29 cellular contexts compared by ENCODE assay signal in the genomic region with DNA sequence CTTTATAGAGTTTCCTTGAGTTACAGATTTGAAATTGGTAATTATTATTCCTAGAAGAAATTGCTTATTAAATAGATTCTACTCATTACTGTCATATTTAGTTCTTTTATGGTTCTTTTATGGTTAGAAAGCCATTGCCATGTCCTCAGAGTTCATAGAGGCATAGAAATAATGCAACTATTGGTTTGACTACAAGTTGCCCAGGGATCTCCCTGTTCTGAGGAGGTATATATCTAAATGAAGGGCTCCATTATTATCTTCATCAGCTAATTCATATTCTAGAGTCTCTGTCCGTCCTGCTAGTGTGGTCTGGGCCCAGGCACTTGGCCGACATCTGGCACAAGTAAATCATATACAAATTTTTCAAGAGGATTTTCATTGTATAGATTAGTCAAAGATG.
"Had no signal": no experiment of that assay in that cellular context is flagged by ENCODE, and none has a peak within 500 bp of the region (broad histone marks: within the 10 kb centered on the region; RNA-seq: fewer than 3 reads in every experiment).

No MANE protein-coding gene starts in this region.

- H3K36me3 ChIP-seq: stomach, suprapubic skin, thoracic aorta, thyroid gland, tibial artery, tibial nerve, transverse colon, upper lobe of left lung, upper lobe of right lung, uterus, vagina had no signal

- H3K4me3 Mint-ChIP-seq: stimulated activated effector memory CD8-positive, alpha-beta T cell treated with anti-CD3 and anti-CD28 coated beads, Interleukin-12 subunit alpha, Interleukin-12 subunit beta, amount 100 ng/mL, for 72 hours; stimulated activated memory B cell treated with anti-CD40 and anti-IgM and Interleukin-4, amounts not matched to agents 10 μg/mL and 1 μg/mL and 100 μg/mL, for 72 hours; stimulated activated naive B cell treated with anti-CD40 and anti-IgM and Interleukin-4, amounts not matched to agents 10 μg/mL and 1 μg/mL and 100 μg/mL, for 72 hours; stimulated activated naive CD8-positive, alpha-beta T cell treated with anti-CD3 and anti-CD28 coated beads, Interleukin-15, amount 100 ng/mL, for 72 hours; stimulated activated naive CD8-positive, alpha-beta T cell treated with anti-CD3 and anti-CD28 coated beads, Interleukin-15, Interleukin-2, amounts not matched to agents 100 ng/mL and 50 ng/mL, for 24 hours; type B pancreatic cell had no signal

- H3K4me1 ChIP-seq: stomach, suprapubic skin, testis, thyroid gland, tibial artery, tibial nerve, transverse colon, upper lobe of left lung, upper lobe of right lung, uterus, vagina had no signal

- H3K9me3 ChIP-seq: stomach, suprapubic skin, testis, thoracic aorta, thyroid gland, tibial artery, tibial nerve, transverse colon, upper lobe of left lung, upper lobe of right lung, uterus, vagina had no signal

- H3K27me3 ChIP-seq: stomach, suprapubic skin, testis, thyroid gland, tibial artery, tibial nerve, transverse colon, upper lobe of left lung, upper lobe of right lung, vagina had no signal

- H3K4me1 Mint-ChIP-seq: stimulated activated effector memory CD8-positive, alpha-beta T cell treated with anti-CD3 and anti-CD28 coated beads, Interleukin-12 subunit alpha, Interleukin-12 subunit beta, amount 100 ng/mL, for 72 hours; stimulated activated memory B cell treated with anti-CD40 and anti-IgM and Interleukin-4, amounts not matched to agents 10 μg/mL and 1 μg/mL and 100 μg/mL, for 72 hours; stimulated activated naive B cell treated with anti-CD40 and anti-IgM and Interleukin-4, amounts not matched to agents 10 μg/mL and 1 μg/mL and 100 μg/mL, for 72 hours; stimulated activated naive CD8-positive, alpha-beta T cell treated with anti-CD3 and anti-CD28 coated beads, Interleukin-15, amount 100 ng/mL, for 72 hours had no signal

- H3K27me3 Mint-ChIP-seq: stimulated activated memory B cell treated with anti-CD40 and anti-IgM and Interleukin-4, amounts not matched to agents 10 μg/mL and 1 μg/mL and 100 μg/mL, for 72 hours; stimulated activated naive B cell treated with anti-CD40 and anti-IgM and Interleukin-4, amounts not matched to agents 10 μg/mL and 1 μg/mL and 100 μg/mL, for 72 hours; stimulated activated naive CD8-positive, alpha-beta T cell treated with anti-CD3 and anti-CD28 coated beads, Interleukin-15, amount 100 ng/mL, for 72 hours; stimulated activated naive CD8-positive, alpha-beta T cell treated with anti-CD3 and anti-CD28 coated beads, Interleukin-15, Interleukin-2, amounts not matched to agents 100 ng/mL and 50 ng/mL, for 24 hours; type B pancreatic cell had no signal

- H3K9me3 Mint-ChIP-seq: stimulated activated effector memory CD8-positive, alpha-beta T cell treated with anti-CD3 and anti-CD28 coated beads, Interleukin-12 subunit alpha, Interleukin-12 subunit beta, amount 100 ng/mL, for 72 hours; stimulated activated memory B cell treated with anti-CD40 and anti-IgM and Interleukin-4, amounts not matched to agents 10 μg/mL and 1 μg/mL and 100 μg/mL, for 72 hours; stimulated activated naive B cell treated with anti-CD40 and anti-IgM and Interleukin-4, amounts not matched to agents 10 μg/mL and 1 μg/mL and 100 μg/mL, for 72 hours; stimulated activated naive CD8-positive, alpha-beta T cell treated with anti-CD3 and anti-CD28 coated beads, Interleukin-15, Interleukin-2, amounts not matched to agents 100 ng/mL and 50 ng/mL, for 24 hours; type B pancreatic cell had no signal

- H3K36me3 Mint-ChIP-seq: stimulated activated effector memory CD8-positive, alpha-beta T cell treated with anti-CD3 and anti-CD28 coated beads, Interleukin-12 subunit alpha, Interleukin-12 subunit beta, amount 100 ng/mL, for 72 hours; stimulated activated memory B cell treated with anti-CD40 and anti-IgM and Interleukin-4, amounts not matched to agents 10 μg/mL and 1 μg/mL and 100 μg/mL, for 72 hours; stimulated activated naive B cell treated with anti-CD40 and anti-IgM and Interleukin-4, amounts not matched to agents 10 μg/mL and 1 μg/mL and 100 μg/mL, for 72 hours; type B pancreatic cell had no signal

- ATAC-seq: stimulated activated effector memory CD8-positive, alpha-beta T cell treated with anti-CD3 and anti-CD28 coated beads, Interleukin-12 subunit alpha, Interleukin-12 subunit beta, amount 100 ng/mL, for 72 hours; stimulated activated memory B cell treated with anti-CD40 and anti-IgM and Interleukin-4, amounts not matched to agents 10 μg/mL and 1 μg/mL and 100 μg/mL, for 72 hours; stimulated activated naive B cell treated with anti-CD40 and anti-IgM and Interleukin-4, amounts not matched to agents 10 μg/mL and 1 μg/mL and 100 μg/mL, for 72 hours; stimulated activated naive CD8-positive, alpha-beta T cell treated with anti-CD3 and anti-CD28 coated beads, Interleukin-15, amount 100 ng/mL, for 72 hours; stimulated activated naive CD8-positive, alpha-beta T cell treated with anti-CD3 and anti-CD28 coated beads, Interleukin-15, Interleukin-2, amounts not matched to agents 100 U/mL and 50 U/mL, for 24 hours; upper lobe of right lung had no signal

- H3K27ac ChIP-seq: stomach, suprapubic skin, testis, thoracic aorta, thyroid gland, tibial artery, tibial nerve, transverse colon, upper lobe of left lung, upper lobe of right lung, uterus, vagina had no signal

- H3K27ac Mint-ChIP-seq: stimulated activated effector memory CD8-positive, alpha-beta T cell treated with anti-CD3 and anti-CD28 coated beads, Interleukin-12 subunit alpha, Interleukin-12 subunit beta, amount 100 ng/mL, for 72 hours; stimulated activated memory B cell treated with anti-CD40 and anti-IgM and Interleukin-4, amounts not matched to agents 10 μg/mL and 1 μg/mL and 100 μg/mL, for 72 hours; stimulated activated naive B cell treated with anti-CD40 and anti-IgM and Interleukin-4, amounts not matched to agents 10 μg/mL and 1 μg/mL and 100 μg/mL, for 72 hours; stimulated activated naive CD8-positive, alpha-beta T cell treated with anti-CD3 and anti-CD28 coated beads, Interleukin-15, amount 100 ng/mL, for 72 hours; stimulated activated naive CD8-positive, alpha-beta T cell treated with anti-CD3 and anti-CD28 coated beads, Interleukin-15, Interleukin-2, amounts not matched to agents 100 ng/mL and 50 ng/mL, for 24 hours; type B pancreatic cell had no signal

- H3K4me3 ChIP-seq: stomach, suprapubic skin, testis, thoracic aorta, thyroid gland, tibial artery, tibial nerve, transverse colon, upper lobe of left lung, upper lobe of right lung, uterus, vagina had no signal

- FAIRE-seq: urothelium cell line had no signal

- DNase-seq: stimulated activated CD4-positive, alpha-beta T cell treated with anti-CD3 and anti-CD28 coated beads, Interleukin-2, amount 100 ng/mL, for 48 hours; stimulated activated CD4-positive, alpha-beta T cell treated with anti-CD3 and anti-CD28 coated beads, Interleukin-4, amount 100 ng/mL, for 1 hour; stimulated activated CD4-positive, alpha-beta T cell treated with anti-CD3 and anti-CD28 coated beads, Interleukin-4, amount 100 ng/mL, for 24 hours; stimulated activated CD4-positive, alpha-beta T cell treated with anti-CD3 and anti-CD28 coated beads, Interleukin-4, amount 100 ng/mL, for 4 hours; stimulated activated CD8-positive, alpha-beta memory T cell treated with anti-CD3 and anti-CD28 coated beads, Interleukin-4, amount 100 ng/mL, for 48 hours; stimulated activated naive B cell treated with anti-CD40 and anti-IgM and Interleukin-4, amounts not matched to agents 10 μg/mL and 1 μg/mL and 100 μg/mL, for 72 hours; stimulated activated naive CD4-positive, alpha-beta T cell; stimulated activated naive CD4-positive, alpha-beta T cell treated with Interleukin-2 at 50 U/mL for 16 hours; stimulated activated naive CD8-positive, alpha-beta T cell treated with anti-CD3 and anti-CD28 coated beads, Interleukin-15, amount 100 ng/mL, for 72 hours; stimulated activated naive CD8-positive, alpha-beta T cell treated with anti-CD3 and anti-CD28 coated beads, Interleukin-15, Interleukin-2, amounts not matched to agents 100 U/mL and 50 U/mL, for 24 hours; stomach; substantia nigra; testis; thyroid gland; tibial artery; transverse colon; trophoblast cell; upper lobe of left lung; upper lobe of right lung; uterus had no signal
